In the genomic region with DNA sequence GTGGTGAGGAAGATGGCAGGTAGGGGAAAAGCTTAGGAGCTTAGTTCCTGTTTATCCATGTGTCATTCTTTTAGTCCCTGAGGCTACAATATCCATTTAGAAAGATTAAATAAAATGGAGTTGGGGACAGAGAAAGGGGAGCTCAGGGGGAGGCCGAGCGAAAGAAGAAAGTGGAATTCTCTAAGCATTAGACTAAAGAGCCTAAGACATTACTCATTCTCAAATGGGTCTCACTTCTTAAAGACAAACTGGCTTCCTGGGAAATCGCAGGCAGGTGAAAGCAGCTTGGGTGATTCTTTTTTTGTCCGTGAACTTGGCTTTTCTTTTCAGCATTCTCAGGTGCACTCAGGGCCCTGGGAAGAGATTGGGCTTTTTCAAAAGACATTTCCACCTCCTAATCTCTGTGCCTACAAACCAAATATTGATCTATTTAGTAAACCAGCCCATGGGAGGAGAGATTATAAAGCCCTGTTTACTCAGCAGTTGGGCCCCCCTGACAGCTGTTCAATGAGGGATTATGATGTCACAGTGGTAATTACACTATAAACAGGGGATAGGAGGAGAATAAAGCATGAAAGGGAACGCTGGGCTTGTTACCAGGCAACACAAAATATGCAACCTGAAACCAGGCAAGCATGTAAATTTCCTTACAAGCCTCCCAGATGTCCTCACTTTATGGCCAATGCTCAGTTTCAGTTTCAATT, we compare ENCODE assay signal across 8 cellular contexts.
DNase-seq lines count a peak whose midpoint lies in the region; ATAC-seq and TF ChIP-seq lines count a peak whose summit lies in the region.

No MANE protein-coding gene starts in this region.

- no peaks in the 10 kb centered on the region for H3K27me3 ChIP-seq in AG04450 (ENCODE audit: control insufficient read depth, insufficient read depth, low read length)
- H3K27me3 ChIP-seq in H7 (ENCODE audit: control insufficient read depth, insufficient read depth, low read length), result no peaks in the 10 kb centered on the region
- H3K27me3 ChIP-seq in ectodermal cell (ENCODE audit: control insufficient read depth, insufficient read depth, low read length, poor library complexity, severe bottlenecking), result no peaks in the 10 kb centered on the region

- H3K27ac ChIP-seq in AG04450 (ENCODE audit: low read depth, low read length) (peak overlapping the region; percentile 35), ectodermal cell (ENCODE audit: insufficient read depth, low read depth, low read length, poor library complexity, severe bottlenecking) (peak overlapping the region; percentile 11)

- DNase-seq in AG04450 (ENCODE audit: low read depth, low spot score) (peak; percentile 60), H7 (peak; percentile 7), NCI-H524 treated with DMSO at 0.1 percent for 48 hours (lab: John Stamatoyannopoulos, UW) (peak; percentile 98), myocyte (ENCODE audit: low read depth) (peak; percentile 89), hippocampal formation (lab: John Stamatoyannopoulos, UW) (no peak), NCI-H2227 (lab: John Stamatoyannopoulos, UW; ENCODE audit: unreplicated experiment) (no peak)

- ATAC-seq in HG02642 (IDR thresholded peaks at IDR 0.05; ENCODE audit: poor library complexity, unreplicated experiment), result no peak

- CTCF ChIA-PET in AG04450 (lab: Charles Lee), result interaction anchor here (0.8 to 3.9 kb wide), 13 partner anchors 9 to 846 kb away, joined by 3 to 17 read pairs (median 4); no protein-coding TSS in a partner anchor

- no peaks in the 10 kb centered on the region for H3K9me3 ChIP-seq in AG04450 (ENCODE audit: control insufficient read depth, insufficient read depth, low read length)
- H3K9me3 ChIP-seq in ectodermal cell (ENCODE audit: control insufficient read depth, low read length), result no peaks in the 10 kb centered on the region

- H3K36me3 ChIP-seq in H7 (replicated peaks; ENCODE audit: control insufficient read depth, insufficient read depth, low read length) (no peaks in the 10 kb centered on the region), ectodermal cell (ENCODE audit: control insufficient read depth, insufficient read depth, low read length) (no peaks in the 10 kb centered on the region)

- no peak for TF ChIP-seq CTCF in AG04450 (IDR thresholded peaks at IDR 0.05; ENCODE audit: low read depth, low read length)

- POLR2A ChIA-PET in AG04450 (lab: Yijun Ruan, JAX), result no interaction called here

- peak overlapping the region; percentile 49 for H3K4me3 ChIP-seq in AG04450 (ENCODE audit: low read depth, low read length)
- H3K4me3 ChIP-seq in H7 (ENCODE audit: insufficient read depth, low read depth, low read length), result no peak overlapping the region
- no peak overlapping the region for H3K4me3 ChIP-seq in ectodermal cell (ENCODE audit: insufficient read depth, low read depth, low read length)

- 23 to 43% methylated on average over 5 of the region's 5 CpGs for WGBS in ectodermal cell, 2 experiments

- peaks cover 14% of the 10 kb centered on the region for H3K4me1 ChIP-seq in ectodermal cell (ENCODE audit: control insufficient read depth, insufficient read depth, low read length)

Comparison
In these comparisons a context has a peak if more than half of its experiments do, and no peak if none do; other contexts are left out.
1. DNase-seq: peak in AG04450 (single experiment), H7 (single experiment), NCI-H524 treated with DMSO at 0.1 percent for 48 hours (single experiment) and myocyte (single experiment); none in hippocampal formation (0 of 2) and NCI-H2227 (single experiment).